19 cellular contexts compared by ENCODE assay signal in the genomic region with DNA sequence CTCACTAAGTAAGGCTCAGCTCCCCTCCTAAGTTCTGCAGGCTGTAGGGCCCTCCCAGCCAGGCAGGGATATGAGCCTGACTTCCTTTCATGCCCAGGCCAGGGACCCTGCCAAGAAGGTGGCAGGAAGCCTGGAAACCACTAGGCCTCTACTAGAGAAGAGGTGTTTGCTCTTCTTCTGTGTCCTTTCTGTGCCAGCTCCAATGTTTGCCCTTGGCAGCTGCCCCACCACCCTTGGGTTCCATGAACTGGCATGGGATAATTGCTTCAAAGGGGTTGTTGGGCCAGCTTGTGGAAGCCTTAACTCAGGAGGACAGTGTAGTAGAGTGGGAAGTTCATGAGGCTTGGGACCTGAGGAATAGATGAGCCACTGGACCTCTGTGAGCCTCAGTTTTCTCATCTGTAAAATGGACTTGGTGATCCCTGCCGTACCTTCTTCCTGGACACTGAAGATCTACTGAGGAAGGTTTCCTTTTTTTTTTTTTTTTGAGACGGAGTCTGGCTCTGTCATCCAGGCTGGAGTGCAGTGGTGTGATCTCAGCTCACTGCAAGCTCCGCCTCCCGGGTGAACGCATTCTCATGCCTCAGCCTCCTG. TPM values are rescaled to one million over a fixed set of nuclear protein-coding genes. Genes with fewer than 3 reads are reported as not detected.
DNase-seq lines count a peak whose midpoint lies in the region; ATAC-seq, FAIRE-seq and TF ChIP-seq lines count a peak whose summit lies in the region.
"Had no signal": no experiment of that assay in that cellular context is flagged by ENCODE, and none has a peak within 500 bp of the region (broad histone marks: within the 10 kb centered on the region; RNA-seq: fewer than 3 reads in every experiment).

No MANE protein-coding gene starts in this region.

- BruUV-seq in HepG2 (replicated peaks; lab: Mats Ljungman, UMichigan) = no TSS peak

- H3K27ac Mint-ChIP-seq in activated T-cell treated with anti-CD3 and anti-CD28 coated beads, Interleukin-2, amount 50 U/mL, for 72 hours = peak overlapping the region; percentile 21
- H3K27ac Mint-ChIP-seq: activated naive CD4-positive, alpha-beta T cell treated with anti-CD3 and anti-CD28 coated beads for 36 hours; WTC11 had no signal

- no peak for ATAC-seq in activated T-cell treated with anti-CD3 and anti-CD28 coated beads, Interleukin-2, amount 50 U/mL, for 72 hours (replicated peaks in 1 of 2)
- no peak for ATAC-seq in HepG2
- ATAC-seq: T-cell, WTC11 had no signal

- TF ChIP-seq CTCF in HepG2 (CRISPR knock-in tag; IDR thresholded peaks at IDR 0.05) = no peak
- no peak for TF ChIP-seq CTCF in suprapubic skin (IDR thresholded peaks at IDR 0.05)
- TF ChIP-seq CTCF in tibial artery (IDR thresholded peaks at IDR 0.05) = no peak

- no peaks in the 10 kb centered on the region for H3K9me3 Mint-ChIP-seq in activated T-cell treated with anti-CD3 and anti-CD28 coated beads, Interleukin-2, amount 50 U/mL, for 72 hours
- H3K9me3 Mint-ChIP-seq: activated naive CD4-positive, alpha-beta T cell treated with anti-CD3 and anti-CD28 coated beads for 36 hours; T-cell; WTC11 had no signal

- H3K4me3 ChIP-seq in HepG2 (replicated peaks in 1 of 3; ENCODE audit: insufficient read depth in 1 of 3, low read depth in 2 of 3, low read length in 3 of 3) (no peak overlapping the region), suprapubic skin (no peak overlapping the region), tibial artery (no peak overlapping the region)

- H3K27ac ChIP-seq in HepG2 (ENCODE audit: extremely low read length, insufficient read depth, low read length) (no peak overlapping the region), suprapubic skin (peak overlapping the region; percentile 88), tibial artery (peak overlapping the region in 1 of 2 donors; percentile 79)
- H3K27ac ChIP-seq: brain microvascular endothelial cell had no signal

- TF ChIP-seq EP300 in HepG2 (IDR thresholded peaks at IDR 0.05; ENCODE audit: low read depth in 2 of 2, low read length in 2 of 2) (no peak), HepG2 (CRISPR knock-in tag; IDR thresholded peaks at IDR 0.05; ENCODE audit: borderline replicate concordance) (no peak), suprapubic skin (IDR thresholded peaks at IDR 0.05) (no peak)

- peaks cover 28% of the 10 kb centered on the region for H3K79me2 ChIP-seq in HepG2 (ENCODE audit: insufficient read depth, low read length)

- in situ Hi-C loops in HepG2 (cut with HindIII; ENCODE audit: extremely low pct_ligation_motif_present, low pct_unique_long_range_greater_than_20kb) = no loop called here

- peaks cover 3% of the 10 kb centered on the region; the same call in 1 of the 2 replicates for H4K20me1 ChIP-seq in HepG2 (ENCODE audit: insufficient read depth, low read length)

- no peak overlapping the region for H2AFZ ChIP-seq in HepG2 (ENCODE audit: low read length)

- H3K4me1 ChIP-seq in HepG2 (ENCODE audit: insufficient read depth, low read length) = peaks cover 52% of the 10 kb centered on the region
- H3K4me1 ChIP-seq in suprapubic skin = peaks cover 92% of the 10 kb centered on the region
- H3K4me1 ChIP-seq in tibial artery = peaks cover 0 to 89% (median 69%) of the 10 kb centered on the region in 4 donors

- H3K36me3 ChIP-seq in HepG2 (replicated peaks in 1 of 2; ENCODE audit: control insufficient read depth in 1 of 2, insufficient read depth in 2 of 2, low read length in 2 of 2) (peaks cover 0 to 1% of the 10 kb centered on the region in 2 experiments; a peak in 1 of 5 replicates), suprapubic skin (no peaks in the 10 kb centered on the region), tibial artery (peaks cover 0 to 6% (median 0%) of the 10 kb centered on the region in 3 donors)

- no peak for FAIRE-seq in HepG2 (lab: Jason Lieb, UNC)
- FAIRE-seq: GM19239, small intestine had no signal

- no peaks in the 10 kb centered on the region for H3K9me3 ChIP-seq in HepG2 (ENCODE audit: low read length)
- no peaks in the 10 kb centered on the region for H3K9me3 ChIP-seq in suprapubic skin
- no peaks in the 10 kb centered on the region for H3K9me3 ChIP-seq in tibial artery

- no peaks in the 10 kb centered on the region for H3K36me3 Mint-ChIP-seq in activated T-cell treated with anti-CD3 and anti-CD28 coated beads, Interleukin-2, amount 50 U/mL, for 72 hours (ENCODE audit: insufficient read depth in 2 of 2)
- H3K36me3 Mint-ChIP-seq: T-cell, WTC11 had no signal

- peaks cover 77% of the 10 kb centered on the region for H3K4me1 Mint-ChIP-seq in activated T-cell treated with anti-CD3 and anti-CD28 coated beads, Interleukin-2, amount 50 U/mL, for 72 hours (ENCODE audit: low read depth)

- no peak for DNase-seq in activated T-cell treated with anti-CD3 and anti-CD28 coated beads, Interleukin-2, amount 50 U/mL, for 72 hours
- DNase-seq in activated T-cell treated with anti-CD3 and anti-CD28 coated beads, Interleukin-2, amount 50 U/mL, for 48 hours = no peak
- peak; percentile 32 for DNase-seq in UCSD-AML1 (lab: John Stamatoyannopoulos, UW; ENCODE audit: unreplicated experiment)
- no peak for DNase-seq in HepG2 (ENCODE audit: low spot score)
- no peak for DNase-seq in suprapubic skin (ENCODE audit: low spot score in 2 of 2)
- no peak for DNase-seq in islet precursor cell
- DNase-seq in GM19240 (ENCODE audit: insufficient read length, low spot score) = no peak
- no peak for DNase-seq in tibial artery
- DNase-seq: activated CD8-positive, alpha-beta memory T cell treated with anti-CD3 and anti-CD28 coated beads, Interleukin-2, amount 50 U/mL, for 4 hours; activated naive CD4-positive, alpha-beta T cell treated with anti-CD3 and anti-CD28 coated beads for 36 hours; brain microvascular endothelial cell; kidney glomerular epithelial cell; NCI-H2107; NCI-H774; occipital lobe; small intestine; T-cell had no signal

- POLR2A ChIA-PET in HepG2 (lab: Yijun Ruan, JAX) = interaction anchor here (1.2 kb wide), 3 partner anchors 9 to 18 kb away, joined by 3 read pairs; a partner anchor contains a TSS

- H3K9ac ChIP-seq in HepG2 (ENCODE audit: insufficient read depth, low read depth, low read length) = no peak overlapping the region

- H3K4me3 Mint-ChIP-seq in activated T-cell treated with anti-CD3 and anti-CD28 coated beads, Interleukin-2, amount 50 U/mL, for 72 hours = no peak overlapping the region
- H3K4me3 Mint-ChIP-seq: activated naive CD4-positive, alpha-beta T cell treated with anti-CD3 and anti-CD28 coated beads for 36 hours; WTC11 had no signal

- WGBS in HepG2 (ENCODE audit: low lambda C conversion rate) = 96% methylated on average over 5 of the region's 5 CpGs
- WGBS in suprapubic skin = 88% methylated on average over 5 of the region's 5 CpGs

- no peaks in the 10 kb centered on the region for H3K27me3 Mint-ChIP-seq in activated T-cell treated with anti-CD3 and anti-CD28 coated beads, Interleukin-2, amount 50 U/mL, for 72 hours (ENCODE audit: low read depth)
- H3K27me3 Mint-ChIP-seq: T-cell had no signal

- H3K27me3 ChIP-seq in HepG2 (ENCODE audit: control insufficient read depth in 1 of 2, insufficient read depth in 2 of 2, low read length in 2 of 2) = no peaks in the 10 kb centered on the region; a peak in 1 of 5 replicates
- no peaks in the 10 kb centered on the region for H3K27me3 ChIP-seq in suprapubic skin
- H3K27me3 ChIP-seq in tibial artery = no peaks in the 10 kb centered on the region
- H3K27me3 ChIP-seq: brain microvascular endothelial cell had no signal

- intact Hi-C loops in HepG2 (cut with micrococcal nuclease; ENCODE audit: unreplicated experiment) (no loop called here), tibial artery (cut with DNase I; ENCODE audit: low total_unique reads) (no loop called here)

- TF ChIP-seq RAD21 in HepG2 (CRISPR knock-in tag; IDR thresholded peaks at IDR 0.05) = no peak

- CTCF ChIA-PET in HepG2 (lab: Yijun Ruan, JAX; ENCODE audit: low intra/inter-chr PET ratio, low total read pairs) = no interaction called here

- H3K4me2 ChIP-seq in HepG2 (ENCODE audit: low read depth, low read length) = no peak overlapping the region

- TF ChIP-seq POLR2A in HepG2 (IDR thresholded peaks at IDR 0.05; ENCODE audit: insufficient read depth in 1 of 2, low read depth in 2 of 2, low read length in 2 of 2) (no peak), suprapubic skin (IDR thresholded peaks at IDR 0.05) (no peak)

RNA-seq across cellular contexts. Expression of a gene that starts 3.9 kb away (rescaled TPM):
- 1 to 10 TPM; 6.1 to 7.2 TPM for total RNA-seq in activated T-cell treated with anti-CD3 and anti-CD28 coated beads, Interleukin-2, amount 50 U/mL, for 72 hours
- total RNA-seq in HepG2 (2016; rRNA removed; fragmentation: Illumina TruSeq; extraction: Trizol) = 11.8 and 21.2 TPM in 2 replicates
- total RNA-seq in HepG2 (2016; cell fraction: cytosol; rRNA removed; fragmentation: Illumina TruSeq; extraction: Trizol; ENCODE audit: low read depth) = 3.5 and 3.7 TPM in 2 replicates
- 9.9 and 20.3 TPM in 2 replicates for total RNA-seq in HepG2 (2016; cell fraction: insoluble cytoplasmic fraction; rRNA removed; fragmentation: Illumina TruSeq; extraction: Trizol)
- total RNA-seq in HepG2 (2016; cell fraction: membrane; rRNA removed; fragmentation: Illumina TruSeq; extraction: Trizol) = 14.2 and 15.5 TPM in 2 replicates
- 19.3 and 24.0 TPM in 2 replicates for total RNA-seq in HepG2 (2016; cell fraction: nucleus; rRNA removed; fragmentation: Illumina TruSeq; extraction: Trizol)
- polyA plus RNA-seq in HepG2 (2011; rRNA removed) = 15.2 and 19.2 TPM in 2 replicates
- polyA plus RNA-seq in HepG2 (2011; cell fraction: cytosol; rRNA removed) = 16.7 and 16.8 TPM in 2 replicates
- polyA plus RNA-seq in HepG2 (2011; cell fraction: nucleus; rRNA removed) = 12.0 and 12.7 TPM in 2 replicates
- polyA plus RNA-seq in HepG2 (2012) = 7.1 and 9.5 TPM in 2 replicates
- 2.7 and 3.6 TPM in 2 replicates for polyA plus RNA-seq in HepG2 (2016; cell fraction: cytosol; fragmentation: Illumina TruSeq; extraction: Trizol; ENCODE audit: low read depth)
- 7.6 and 11.6 TPM in 2 replicates for polyA plus RNA-seq in HepG2 (2016; cell fraction: insoluble cytoplasmic fraction; fragmentation: Illumina TruSeq; extraction: Trizol; ENCODE audit: low read depth)
- 8.6 and 8.7 TPM in 2 replicates for polyA plus RNA-seq in HepG2 (2016; cell fraction: membrane; fragmentation: Illumina TruSeq; extraction: Trizol; ENCODE audit: low read depth)
- 26.2 and 26.3 TPM in 2 replicates for polyA plus RNA-seq in HepG2 (2016; cell fraction: nucleus; fragmentation: Illumina TruSeq; extraction: Trizol; ENCODE audit: insufficient read depth, low read depth)
- polyA minus RNA-seq in HepG2 (2011; rRNA and poly(A)+ RNA removed; ENCODE audit: low replicate concordance) = 75.6 and 115 TPM in 2 replicates
- 19.2 and 22.7 TPM in 2 replicates for polyA minus RNA-seq in HepG2 (2011; cell fraction: cytosol; rRNA and poly(A)+ RNA removed)
- 13.9 and 16.2 TPM in 2 replicates for polyA minus RNA-seq in HepG2 (2011; cell fraction: nucleus; rRNA and poly(A)+ RNA removed)
- total RNA-seq in suprapubic skin = 100 to 1,000 TPM in 1 of 4 donors, 10 to 100 TPM in 3; 76.3 to 114 (median 86.2) TPM

RNA-seq across cellular contexts. Expression of a gene that starts 17.9 kb away (rescaled TPM):
- total RNA-seq in activated T-cell treated with anti-CD3 and anti-CD28 coated beads, Interleukin-2, amount 50 U/mL, for 72 hours = 10 to 100 TPM; 40.9 to 43.2 TPM
- total RNA-seq in HepG2 (2016; rRNA removed; fragmentation: Illumina TruSeq; extraction: Trizol) (38.5 and 45.8 TPM in 2 replicates), suprapubic skin (1 to 10 TPM; 1.9 to 3.9 (median 3.0) TPM)
- total RNA-seq in HepG2 (2016; cell fraction: cytosol; rRNA removed; fragmentation: Illumina TruSeq; extraction: Trizol; ENCODE audit: low read depth) = 27.1 and 37.2 TPM in 2 replicates
- 39.2 and 39.7 TPM in 2 replicates for total RNA-seq in HepG2 (2016; cell fraction: insoluble cytoplasmic fraction; rRNA removed; fragmentation: Illumina TruSeq; extraction: Trizol)
- 50.6 and 55.2 TPM in 2 replicates for total RNA-seq in HepG2 (2016; cell fraction: membrane; rRNA removed; fragmentation: Illumina TruSeq; extraction: Trizol)
- total RNA-seq in HepG2 (2016; cell fraction: nucleus; rRNA removed; fragmentation: Illumina TruSeq; extraction: Trizol) = 16.6 and 16.9 TPM in 2 replicates
- polyA plus RNA-seq in HepG2 (2011; rRNA removed) = 19.6 and 28.5 TPM in 2 replicates
- polyA plus RNA-seq in HepG2 (2011; cell fraction: cytosol; rRNA removed) = 18.7 and 25.1 TPM in 2 replicates
- polyA plus RNA-seq in HepG2 (2011; cell fraction: nucleus; rRNA removed) = 8.8 and 11.8 TPM in 2 replicates
- polyA plus RNA-seq in HepG2 (2012) = 10.6 and 18.8 TPM in 2 replicates
- polyA plus RNA-seq in HepG2 (2016; cell fraction: cytosol; fragmentation: Illumina TruSeq; extraction: Trizol; ENCODE audit: low read depth) = 28.0 and 40.7 TPM in 2 replicates
- polyA plus RNA-seq in HepG2 (2016; cell fraction: insoluble cytoplasmic fraction; fragmentation: Illumina TruSeq; extraction: Trizol; ENCODE audit: low read depth) = 52.5 and 56.7 TPM in 2 replicates
- 39.4 and 51.0 TPM in 2 replicates for polyA plus RNA-seq in HepG2 (2016; cell fraction: membrane; fragmentation: Illumina TruSeq; extraction: Trizol; ENCODE audit: low read depth)
- polyA plus RNA-seq in HepG2 (2016; cell fraction: nucleus; fragmentation: Illumina TruSeq; extraction: Trizol; ENCODE audit: insufficient read depth, low read depth) = 36.5 and 39.2 TPM in 2 replicates
- 18.6 and 61.4 TPM in 2 replicates for polyA minus RNA-seq in HepG2 (2011; rRNA and poly(A)+ RNA removed; ENCODE audit: low replicate concordance)
- 6.7 and 8.0 TPM in 2 replicates for polyA minus RNA-seq in HepG2 (2011; cell fraction: cytosol; rRNA and poly(A)+ RNA removed)
- polyA minus RNA-seq in HepG2 (2011; cell fraction: nucleus; rRNA and poly(A)+ RNA removed) = 9.1 and 11.3 TPM in 2 replicates
